ENCODE assay signal across 12 cellular contexts in the genomic region with DNA sequence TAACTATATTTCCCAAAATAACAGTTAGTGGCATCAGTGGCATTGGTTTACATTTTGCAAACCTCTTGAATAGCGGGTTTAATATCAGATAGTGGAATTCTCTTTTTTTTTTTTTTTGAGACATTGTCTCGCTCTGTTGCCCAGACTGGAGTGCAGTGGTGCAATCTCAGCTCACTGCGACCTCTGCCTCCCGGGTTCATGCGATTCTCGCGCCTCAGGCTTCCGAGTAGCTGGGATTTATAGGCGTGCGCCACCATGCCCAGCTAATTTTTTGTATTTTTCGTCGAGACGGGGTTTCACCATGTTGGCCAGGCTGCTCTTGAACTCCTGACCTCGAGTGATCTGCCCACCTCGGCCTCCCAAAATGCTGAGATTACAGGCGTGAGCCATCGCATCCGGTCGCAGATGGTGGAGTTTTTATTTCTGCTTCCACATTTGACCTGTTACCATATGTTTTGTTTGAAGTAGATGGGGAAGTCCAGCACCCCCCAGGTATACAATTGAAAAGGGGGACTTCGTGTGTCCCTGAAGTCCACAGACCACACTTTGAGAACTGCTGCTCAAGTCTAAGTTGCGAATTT. TPM values are rescaled to one million over a fixed set of nuclear protein-coding genes. Genes with fewer than 3 reads are reported as not detected.
DNase-seq lines count a peak whose midpoint lies in the region; ATAC-seq, FAIRE-seq and TF ChIP-seq lines count a peak whose summit lies in the region.
"Had no signal": no experiment of that assay in that cellular context is flagged by ENCODE, and none has a peak within 500 bp of the region (broad histone marks: within the 10 kb centered on the region; RNA-seq: fewer than 3 reads in every experiment).

No MANE protein-coding gene starts in this region.

- in situ Hi-C loops in transverse colon (cut with MboI; ENCODE audit: low pct_ligation_motif_present in 1 of 4, low pct_unique_long_range_greater_than_20kb in 1 of 4, low sequenced_read_pairs in 3 of 4), result loop anchor here (10.0 to 25.0 kb wide), 5 partner anchors 192 to 756 kb away; partner anchors contain the start of gene GJB2 (in 1 of the 4)

- TF ChIP-seq CTCF in Loucy (conservative IDR thresholded peaks at IDR 0.05; ENCODE audit: low read length), result no peak
- no peak for TF ChIP-seq CTCF in nephron (IDR thresholded peaks at IDR 0.05; ENCODE audit: unreplicated experiment in 3 of 3)
- no peak for TF ChIP-seq CTCF in transverse colon (IDR thresholded peaks at IDR 0.05)
- TF ChIP-seq CTCF in D721Med (IDR thresholded peaks at IDR 0.05; ENCODE audit: insufficient read depth, missing control alignments), result no peak

- WGBS in transverse colon (ENCODE audit: low coverage in 1 of 2), 2 donors, result 41 to 50% methylated on average over 2 to 21 of the region's 21 CpGs

- no peak overlapping the region for H3K9ac ChIP-seq in Loucy (ENCODE audit: low read depth, low read length, poor library complexity, severe bottlenecking)

- no peaks in the 10 kb centered on the region for H3K4me1 ChIP-seq in Loucy (ENCODE audit: insufficient read depth, low read length, poor library complexity, severe bottlenecking)
- H3K4me1 ChIP-seq in transverse colon, result peaks cover 0 to 26% (median 10%) of the 10 kb centered on the region in 4 donors
- H3K4me1 ChIP-seq: HAP-1 had no signal

- H3K4me3 Mint-ChIP-seq in dendritic cell treated with granulocyte-macrophage colony-stimulating factor and Interleukin-4, amounts not matched to agents 40 ng/mL and 50 ng/mL, for 4 days, result peak overlapping the region; percentile 30
- no peak overlapping the region for H3K4me3 Mint-ChIP-seq in nephron
- H3K4me3 Mint-ChIP-seq: activated CD4-positive, alpha-beta T cell treated with anti-CD3 and anti-CD28 coated beads, Interleukin-2, amount 10 ng/mL, durations not matched to agents 7 days and 5 days; T-cell had no signal

- no peak overlapping the region for H3K4me3 ChIP-seq in Loucy (ENCODE audit: low read length, poor library complexity, severe bottlenecking)
- peak overlapping the region in 2 of 4 donors; percentile 7 to 26 for H3K4me3 ChIP-seq in transverse colon
- H3K4me3 ChIP-seq: HAP-1 had no signal

- H3K79me2 ChIP-seq in Loucy (ENCODE audit: insufficient read depth, low read length), result no peaks in the 10 kb centered on the region

- TF ChIP-seq POLR2A in transverse colon (IDR thresholded peaks at IDR 0.05) (no peak), GM12892 (IDR thresholded peaks at IDR 0.05; ENCODE audit: low read depth, low read length) (no peak)

- H3F3A ChIP-seq in Loucy (ENCODE audit: low read depth), result no peaks in the 10 kb centered on the region

- H3K27me3 Mint-ChIP-seq in dendritic cell treated with granulocyte-macrophage colony-stimulating factor and Interleukin-4, amounts not matched to agents 40 ng/mL and 50 ng/mL, for 4 days, result peaks cover 16% of the 10 kb centered on the region
- H3K27me3 Mint-ChIP-seq in nephron (ENCODE audit: low read depth), result peaks cover 33% of the 10 kb centered on the region

- ATAC-seq in HG03196 (IDR thresholded peaks at IDR 0.05; ENCODE audit: unreplicated experiment), result no peak

- TF ChIP-seq EP300 in transverse colon (IDR thresholded peaks at IDR 0.05; ENCODE audit: low read depth), result no peak

- no peak for FAIRE-seq in GM12892 (lab: Jason Lieb, UNC)
- no peak for FAIRE-seq in D721Med (lab: Jason Lieb, UNC)

- H3K27me3 ChIP-seq in Loucy (ENCODE audit: insufficient read depth, low read length, poor library complexity, severe bottlenecking) (no peaks in the 10 kb centered on the region), transverse colon (peaks cover 8% of the 10 kb centered on the region)

- H3K4me2 ChIP-seq in Loucy (ENCODE audit: low read depth, low read length, poor library complexity, severe bottlenecking), result no peak overlapping the region

- H3K9me3 Mint-ChIP-seq in dendritic cell treated with granulocyte-macrophage colony-stimulating factor and Interleukin-4, amounts not matched to agents 40 ng/mL and 50 ng/mL, for 4 days, result no peaks in the 10 kb centered on the region
- H3K9me3 Mint-ChIP-seq in nephron, result no peaks in the 10 kb centered on the region
- H3K9me3 Mint-ChIP-seq: activated CD4-positive, alpha-beta T cell treated with anti-CD3 and anti-CD28 coated beads, Interleukin-2, amount 10 ng/mL, durations not matched to agents 7 days and 5 days; T-cell had no signal

- H3K36me3 Mint-ChIP-seq in dendritic cell treated with granulocyte-macrophage colony-stimulating factor and Interleukin-4, amounts not matched to agents 40 ng/mL and 50 ng/mL, for 4 days (ENCODE audit: low read depth), result no peaks in the 10 kb centered on the region
- no peaks in the 10 kb centered on the region for H3K36me3 Mint-ChIP-seq in nephron (ENCODE audit: low read depth)
- H3K36me3 Mint-ChIP-seq: T-cell had no signal

- H3K36me3 ChIP-seq in Loucy (ENCODE audit: insufficient read depth, low read length) (no peaks in the 10 kb centered on the region), transverse colon (no peaks in the 10 kb centered on the region)
- H3K36me3 ChIP-seq: HAP-1 had no signal

- peaks cover 20% of the 10 kb centered on the region for H3K4me1 Mint-ChIP-seq in dendritic cell treated with granulocyte-macrophage colony-stimulating factor and Interleukin-4, amounts not matched to agents 40 ng/mL and 50 ng/mL, for 4 days (ENCODE audit: low read depth)
- H3K4me1 Mint-ChIP-seq in nephron, result no peaks in the 10 kb centered on the region

- no peaks in the 10 kb centered on the region for H4K20me1 ChIP-seq in Loucy (ENCODE audit: insufficient read depth, low read length, poor library complexity, severe bottlenecking)

- intact Hi-C loops in dendritic cell treated with granulocyte-macrophage colony-stimulating factor and Interleukin-4, amounts not matched to agents 40 ng/mL and 50 ng/mL, for 4 days (cut with micrococcal nuclease), result loop anchor here (1.0 to 10.0 kb wide), 2 partner anchors 122 to 233 kb away; partner anchors contain the start of genes LATS2, MRPL57 and SKA3
- intact Hi-C loops in transverse colon (cut with DNase I; ENCODE audit: low total_unique reads), result loop anchor here (10.0 kb wide), 2 partner anchors 122 to 192 kb away; partner anchors contain the start of gene LATS2

- no peaks in the 10 kb centered on the region for H3K9me2 ChIP-seq in Loucy (replicated peaks; ENCODE audit: low read depth, low read length)

- DNase-seq in transverse colon (peak; percentile 10), AML-193 (lab: John Stamatoyannopoulos, UW) (no peak), GM12892 (ENCODE audit: insufficient read length) (no peak), D721Med (ENCODE audit: insufficient read length, low spot score) (no peak)
- DNase-seq: activated gamma-delta T cell had no signal

- H3K9me3 ChIP-seq in Loucy (ENCODE audit: insufficient read depth, low read depth, low read length) (no peaks in the 10 kb centered on the region), transverse colon (no peaks in the 10 kb centered on the region)
- H3K9me3 ChIP-seq: HAP-1 had no signal

- H3K27ac ChIP-seq in transverse colon, result peak overlapping the region; percentile 69 to 86 (median 81)

- H2AFZ ChIP-seq in Loucy (ENCODE audit: low read length), result peak overlapping the region; percentile 93

- H3K27ac Mint-ChIP-seq in dendritic cell treated with granulocyte-macrophage colony-stimulating factor and Interleukin-4, amounts not matched to agents 40 ng/mL and 50 ng/mL, for 4 days, result peak overlapping the region; percentile 72
- H3K27ac Mint-ChIP-seq in nephron, result peak overlapping the region in 2 of 3 experiments; percentile 5 to 19
- H3K27ac Mint-ChIP-seq: activated CD4-positive, alpha-beta T cell treated with anti-CD3 and anti-CD28 coated beads, Interleukin-2, amount 10 ng/mL, durations not matched to agents 7 days and 5 days; T-cell had no signal

RNA-seq across cellular contexts. Expression of gene XPO4, which starts 40.5 kb away (rescaled TPM):
- total RNA-seq in transverse colon, result 10 to 100 TPM; 11.7 to 25.2 (median 13.3) TPM
- 11.3 TPM for polyA plus RNA-seq in GM12892 (2012; ENCODE audit: missing spikeins)
